In the genomic region with DNA sequence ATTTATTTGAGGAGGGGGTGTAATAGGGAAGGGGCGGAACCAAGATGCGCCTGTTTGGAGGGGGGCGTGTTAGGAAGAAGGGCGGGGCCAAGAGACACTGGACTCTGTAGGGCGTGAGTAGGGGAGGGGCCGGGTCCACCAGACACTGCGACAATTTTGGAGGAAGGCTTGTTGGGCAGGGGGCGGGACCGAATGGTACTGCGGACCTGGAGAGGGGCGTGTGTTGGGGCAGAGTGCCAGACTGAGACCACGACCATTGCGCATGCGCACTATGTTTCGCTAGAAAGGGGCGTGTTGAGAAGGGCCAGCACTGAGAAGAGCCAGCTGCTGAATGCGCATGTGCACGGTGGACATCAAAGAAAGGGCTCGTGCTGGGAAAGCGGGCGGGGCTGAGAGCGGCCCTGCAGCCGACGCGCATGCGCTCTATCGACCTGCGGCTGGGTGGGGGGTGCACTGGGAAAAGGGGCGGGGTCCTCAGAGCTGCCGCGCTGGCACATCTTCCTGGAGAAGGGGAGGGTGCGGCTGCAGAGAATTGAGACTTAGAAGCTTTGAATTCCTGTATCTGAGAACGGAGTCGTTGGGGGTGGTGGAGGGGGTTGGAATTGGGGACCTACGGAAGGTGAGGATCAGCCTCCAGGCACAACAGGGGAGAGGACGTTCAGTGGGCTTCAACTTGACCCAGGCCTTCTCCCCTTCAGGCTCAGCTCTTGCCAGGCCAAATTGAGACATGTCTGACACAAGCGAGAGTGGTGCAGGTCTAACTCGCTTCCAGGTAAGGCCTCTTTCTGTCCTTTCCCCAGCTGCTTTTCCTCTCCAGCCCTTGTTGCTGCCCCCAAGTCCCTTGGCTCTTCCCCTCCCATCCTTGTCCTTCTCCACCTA, we compare ENCODE assay signal across 8 cellular contexts. TPM values are rescaled to one million over a fixed set of nuclear protein-coding genes. Genes with fewer than 3 reads are reported as not detected.
DNase-seq lines count a peak whose midpoint lies in the region; ATAC-seq and TF ChIP-seq lines count a peak whose summit lies in the region.

No MANE protein-coding gene starts in this region.

- POLR2A ChIA-PET in naive thymus-derived CD4-positive, alpha-beta T cell (lab: Charles Lee): interaction anchor here (0.6 to 2.7 kb wide), 6 partner anchors 169 to 452 kb away, joined by 3 to 16 read pairs (median 4); a partner anchor contains a TSS

- H3K36me3 Mint-ChIP-seq in activated T-helper 2 cell treated with anti-CD3 and anti-CD28 coated beads, Interferon-gamma antibody, Interleukin-2, Interleukin-4, amounts not matched to agents 10 μg/mL and 5 μg/mL and 100 μg/mL, durations not matched to agents 14 hours and 24 hours and 36 hours (ENCODE audit: low read depth): peaks cover 12% of the 10 kb centered on the region
- peaks cover 3 to 20% (median 7%) of the 10 kb centered on the region in 5 donors for H3K36me3 Mint-ChIP-seq in naive thymus-derived CD4-positive, alpha-beta T cell
- peaks cover 18% of the 10 kb centered on the region for H3K36me3 Mint-ChIP-seq in stimulated activated memory B cell treated with anti-CD40 and anti-IgM and Interleukin-4, amounts not matched to agents 10 μg/mL and 1 μg/mL and 100 μg/mL, for 72 hours

- H3K4me1 ChIP-seq in naive thymus-derived CD4-positive, alpha-beta T cell (ENCODE audit: control insufficient read depth in 2 of 2, insufficient read depth in 2 of 2, low read length in 2 of 2): no peaks in the 10 kb centered on the region

- H3K4me1 Mint-ChIP-seq in activated T-helper 2 cell treated with anti-CD3 and anti-CD28 coated beads, Interferon-gamma antibody, Interleukin-2, Interleukin-4, amounts not matched to agents 10 μg/mL and 5 μg/mL and 100 μg/mL, durations not matched to agents 14 hours and 24 hours and 36 hours (ENCODE audit: low read depth): peaks cover 8% of the 10 kb centered on the region
- peaks cover 5 to 28% (median 19%) of the 10 kb centered on the region in 7 donors for H3K4me1 Mint-ChIP-seq in naive thymus-derived CD4-positive, alpha-beta T cell
- peaks cover 36% of the 10 kb centered on the region for H3K4me1 Mint-ChIP-seq in stimulated activated memory B cell treated with anti-CD40 and anti-IgM and Interleukin-4, amounts not matched to agents 10 μg/mL and 1 μg/mL and 100 μg/mL, for 72 hours

- DNase-seq in DMS79 treated with DMSO at 0.1 percent for 48 hours (lab: John Stamatoyannopoulos, UW): peak; percentile 90
- peak; percentile 83 for DNase-seq in GOT3 (lab: John Stamatoyannopoulos, UW)
- peak; percentile 93 for DNase-seq in LHCN-M2 (ENCODE audit: low read depth)
- peak; percentile 94 for DNase-seq in RPMI7951 (ENCODE audit: low read depth)
- DNase-seq in activated T-helper 2 cell treated with anti-CD3 and anti-CD28 coated beads, Interferon-gamma antibody, Interleukin-2, Interleukin-4, amounts not matched to agents 10 μg/mL and 5 μg/mL and 100 μg/mL, durations not matched to agents 14 hours and 24 hours and 36 hours (ENCODE audit: low spot score): peak; percentile 88
- DNase-seq in fibroblast of mammary gland (ENCODE audit: low read depth): peak; percentile 94
- DNase-seq in naive thymus-derived CD4-positive, alpha-beta T cell: peak; percentile 63 to 90 (median 84)

- TF ChIP-seq CTCF in fibroblast of mammary gland (conservative IDR thresholded peaks at IDR 0.05; ENCODE audit: control insufficient read depth, insufficient read depth, low read depth, low read length): no peak

- peaks cover 14% of the 10 kb centered on the region for H3K27me3 Mint-ChIP-seq in activated T-helper 2 cell treated with anti-CD3 and anti-CD28 coated beads, Interferon-gamma antibody, Interleukin-2, Interleukin-4, amounts not matched to agents 10 μg/mL and 5 μg/mL and 100 μg/mL, durations not matched to agents 14 hours and 24 hours and 36 hours (ENCODE audit: low read depth)
- peaks cover 0 to 25% (median 0%) of the 10 kb centered on the region in 5 donors for H3K27me3 Mint-ChIP-seq in naive thymus-derived CD4-positive, alpha-beta T cell
- no peaks in the 10 kb centered on the region for H3K27me3 Mint-ChIP-seq in stimulated activated memory B cell treated with anti-CD40 and anti-IgM and Interleukin-4, amounts not matched to agents 10 μg/mL and 1 μg/mL and 100 μg/mL, for 72 hours

- H3K4me3 Mint-ChIP-seq in activated T-helper 2 cell treated with anti-CD3 and anti-CD28 coated beads, Interferon-gamma antibody, Interleukin-2, Interleukin-4, amounts not matched to agents 10 μg/mL and 5 μg/mL and 100 μg/mL, durations not matched to agents 14 hours and 24 hours and 36 hours (ENCODE audit: low read depth): peak overlapping the region; percentile 89
- H3K4me3 Mint-ChIP-seq in naive thymus-derived CD4-positive, alpha-beta T cell: peak overlapping the region; percentile 90 to 99 (median 96)
- H3K4me3 Mint-ChIP-seq in stimulated activated memory B cell treated with anti-CD40 and anti-IgM and Interleukin-4, amounts not matched to agents 10 μg/mL and 1 μg/mL and 100 μg/mL, for 72 hours: peak overlapping the region; percentile 97

- H3K4me3 ChIP-seq in fibroblast of mammary gland (ENCODE audit: control insufficient read depth, low read depth, low read length): peak overlapping the region; percentile 75
- H3K4me3 ChIP-seq in naive thymus-derived CD4-positive, alpha-beta T cell (ENCODE audit: low read length): peak overlapping the region; percentile 93

- no peaks in the 10 kb centered on the region for H3K9me3 ChIP-seq in naive thymus-derived CD4-positive, alpha-beta T cell (ENCODE audit: control insufficient read depth in 2 of 3, low read length in 3 of 3)

- CTCF ChIA-PET in naive thymus-derived CD4-positive, alpha-beta T cell (lab: Charles Lee): no interaction called here

- ATAC-seq in naive thymus-derived CD4-positive, alpha-beta T cell: peak; percentile 84
- peak; percentile 97 for ATAC-seq in stimulated activated memory B cell treated with anti-CD40 and anti-IgM and Interleukin-4, amounts not matched to agents 10 μg/mL and 1 μg/mL and 100 μg/mL, for 72 hours

- no peaks in the 10 kb centered on the region for H3K27me3 ChIP-seq in naive thymus-derived CD4-positive, alpha-beta T cell (ENCODE audit: control insufficient read depth in 2 of 2, insufficient read depth in 2 of 2, low read length in 2 of 2)

- peaks cover 0 to 36% (median 8%) of the 10 kb centered on the region in 3 experiments for H3K36me3 ChIP-seq in naive thymus-derived CD4-positive, alpha-beta T cell (ENCODE audit: control insufficient read depth in 2 of 3, insufficient read depth in 3 of 3, low read length in 3 of 3)

- H3K27ac ChIP-seq in naive thymus-derived CD4-positive, alpha-beta T cell (ENCODE audit: low read depth, low read length): peak overlapping the region; percentile 89

- intact Hi-C loops in activated T-helper 2 cell treated with anti-CD3 and anti-CD28 coated beads, Interferon-gamma antibody, Interleukin-2, Interleukin-4, amounts not matched to agents 10 μg/mL and 5 μg/mL and 100 μg/mL, durations not matched to agents 14 hours and 24 hours and 36 hours (cut with micrococcal nuclease): loop anchor here (1.0 to 10.0 kb wide), 6 partner anchors 170 to 1384 kb away; a partner anchor contains a TSS
- intact Hi-C loops in naive thymus-derived CD4-positive, alpha-beta T cell (cut with micrococcal nuclease): loop anchor here (1.0 to 5.0 kb wide), 14 partner anchors 170 to 1753 kb away; a partner anchor contains a TSS

- peak overlapping the region; percentile 84 for H3K27ac Mint-ChIP-seq in activated T-helper 2 cell treated with anti-CD3 and anti-CD28 coated beads, Interferon-gamma antibody, Interleukin-2, Interleukin-4, amounts not matched to agents 10 μg/mL and 5 μg/mL and 100 μg/mL, durations not matched to agents 14 hours and 24 hours and 36 hours
- H3K27ac Mint-ChIP-seq in naive thymus-derived CD4-positive, alpha-beta T cell: peak overlapping the region; percentile 93 to 98 (median 96)
- H3K27ac Mint-ChIP-seq in stimulated activated memory B cell treated with anti-CD40 and anti-IgM and Interleukin-4, amounts not matched to agents 10 μg/mL and 1 μg/mL and 100 μg/mL, for 72 hours: peak overlapping the region; percentile 98

- no peaks in the 10 kb centered on the region for H3K9me3 Mint-ChIP-seq in activated T-helper 2 cell treated with anti-CD3 and anti-CD28 coated beads, Interferon-gamma antibody, Interleukin-2, Interleukin-4, amounts not matched to agents 10 μg/mL and 5 μg/mL and 100 μg/mL, durations not matched to agents 14 hours and 24 hours and 36 hours
- peaks cover 0 to 5% (median 0%) of the 10 kb centered on the region in 11 donors for H3K9me3 Mint-ChIP-seq in naive thymus-derived CD4-positive, alpha-beta T cell
- H3K9me3 Mint-ChIP-seq in stimulated activated memory B cell treated with anti-CD40 and anti-IgM and Interleukin-4, amounts not matched to agents 10 μg/mL and 1 μg/mL and 100 μg/mL, for 72 hours: no peaks in the 10 kb centered on the region

RNA-seq across cellular contexts. Expression of a gene that starts 1.3 kb away (rescaled TPM):
- 171 and 194 TPM in 2 replicates for total RNA-seq in LHCN-M2 (2014; rRNA removed)
- polyA plus RNA-seq in LHCN-M2 (2012): 329 TPM
- total RNA-seq in RPMI7951 (2014; rRNA removed; shearing (Covaris generic)): 189 and 239 TPM in 2 replicates
- total RNA-seq in activated T-helper 2 cell treated with anti-CD3 and anti-CD28 coated beads, Interferon-gamma antibody, Interleukin-2, Interleukin-4, amounts not matched to agents 10 μg/mL and 5 μg/mL and 100 μg/mL, durations not matched to agents 14 hours and 24 hours and 36 hours: 35.5 and 36.3 TPM in 2 replicates
- total RNA-seq in naive thymus-derived CD4-positive, alpha-beta T cell: 10 to 100 TPM; 51.9 to 81.4 (median 55.9) TPM
- polyA plus RNA-seq in naive thymus-derived CD4-positive, alpha-beta T cell: 100 to 1,000 TPM; 115 to 117 TPM

RNA-seq across cellular contexts. Expression of a gene that starts 10.8 kb away (rescaled TPM):
- total RNA-seq in LHCN-M2 (2014; rRNA removed): not detected in 2 replicates
- polyA plus RNA-seq in LHCN-M2 (2012): not detected
- total RNA-seq in RPMI7951 (2014; rRNA removed; shearing (Covaris generic)): 1.2 TPM in 2 replicates
- total RNA-seq in activated T-helper 2 cell treated with anti-CD3 and anti-CD28 coated beads, Interferon-gamma antibody, Interleukin-2, Interleukin-4, amounts not matched to agents 10 μg/mL and 5 μg/mL and 100 μg/mL, durations not matched to agents 14 hours and 24 hours and 36 hours: not detected in 2 replicates
- not detected for total RNA-seq in naive thymus-derived CD4-positive, alpha-beta T cell
- not detected for polyA plus RNA-seq in naive thymus-derived CD4-positive, alpha-beta T cell

Comparison
In these comparisons a context has a peak if more than half of its experiments do, and no peak if none do; other contexts are left out.
1. Peak in every context shown above with its lines: DNase-seq, ATAC-seq, H3K4me3 ChIP-seq and H3K27ac ChIP-seq.